Comparison of ENCODE assay signal across 11 cellular contexts in genomic region chr15:67033012-67033411, GRCh38. TPM values are rescaled to one million over a fixed set of nuclear protein-coding genes. Genes with fewer than 3 reads are reported as not detected.
DNase-seq lines count a peak whose midpoint lies in the region; ATAC-seq, FAIRE-seq and TF ChIP-seq lines count a peak whose summit lies in the region.
"Had no signal": no experiment of that assay in that cellular context is flagged by ENCODE, and none has a peak within 500 bp of the region (broad histone marks: within the 10 kb centered on the region; RNA-seq: fewer than 3 reads in every experiment).

No MANE protein-coding gene starts in this region.

- no peak overlapping the region for H3K27ac ChIP-seq in astrocyte (ENCODE audit: low read depth, low read length)
- H3K27ac ChIP-seq in suprapubic skin = no peak overlapping the region

- H3K27ac Mint-ChIP-seq in astrocyte (ENCODE audit: unreplicated experiment) (peak overlapping the region; percentile 26), memory B cell (no peak overlapping the region), MCF 10A (ENCODE audit: low read depth, unreplicated experiment) (no peak overlapping the region)

- H3K4me3 ChIP-seq in astrocyte (ENCODE audit: insufficient read depth, low read depth, low read length) (peak overlapping the region; percentile 39), suprapubic skin (peak overlapping the region; percentile 46)
- H3K4me3 ChIP-seq: A549 had no signal

- H3K4me3 Mint-ChIP-seq in astrocyte (ENCODE audit: unreplicated experiment) (peak overlapping the region; percentile 46), memory B cell (no peak overlapping the region), MCF 10A (ENCODE audit: unreplicated experiment) (no peak overlapping the region)

- 40% methylated on average over 12 of the region's 12 CpGs for WGBS in suprapubic skin

- peak overlapping the region; percentile 71 for H2AFZ ChIP-seq in astrocyte (ENCODE audit: low read depth, low read length)

- peak; percentile 27 for DNase-seq in activated T-cell treated with anti-CD3 and anti-CD28 coated beads, Interleukin-2, amount 50 U/mL, for 1 hour
- DNase-seq in activated T-cell treated with anti-CD3 and anti-CD28 coated beads for 4 hours (no peak), astrocyte (ENCODE audit: low read depth) (no peak), memory B cell (ENCODE audit: low spot score in 2 of 2) (peak in 1 of 2 donors; percentile 20), suprapubic skin (ENCODE audit: low spot score in 2 of 2) (no peak), NCI-H2029 treated with DMSO at 0.1 percent for 48 hours (lab: John Stamatoyannopoulos, UW) (no peak), MCF 10A (ENCODE audit: unreplicated experiment) (no peak), KBM-7 (no peak)
- DNase-seq: activated CD8-positive, alpha-beta memory T cell treated with anti-CD3 and anti-CD28 coated beads for 24 hours had no signal

- H4K20me1 ChIP-seq in astrocyte (ENCODE audit: insufficient read depth, low read length) = no peaks in the 10 kb centered on the region

- POLR2A ChIA-PET in MCF 10A (lab: Yijun Ruan, JAX) = no interaction called here

- FAIRE-seq in astrocyte (lab: Jason Lieb, UNC) = no peak
- FAIRE-seq: A549, H54 had no signal

- no peak for TF ChIP-seq EP300 in suprapubic skin (IDR thresholded peaks at IDR 0.05)

- no peaks in the 10 kb centered on the region for H3K36me3 Mint-ChIP-seq in astrocyte (ENCODE audit: low read depth, unreplicated experiment)
- no peaks in the 10 kb centered on the region for H3K36me3 Mint-ChIP-seq in memory B cell
- no peaks in the 10 kb centered on the region for H3K36me3 Mint-ChIP-seq in MCF 10A (ENCODE audit: insufficient read depth, unreplicated experiment)

- H3K79me2 ChIP-seq in astrocyte (ENCODE audit: insufficient read depth, low read length) = no peaks in the 10 kb centered on the region

- TF ChIP-seq CTCF in astrocyte (IDR thresholded peaks at IDR 0.05; ENCODE audit: insufficient read depth, low read depth, low read length) = no peak
- TF ChIP-seq CTCF in suprapubic skin (IDR thresholded peaks at IDR 0.05) = no peak
- no peak for TF ChIP-seq CTCF in MCF 10A (IDR thresholded peaks at IDR 0.05; ENCODE audit: unreplicated experiment)

- in situ Hi-C loops in KBM-7 (cut with MboI; ENCODE audit: low pct_unique_long_range_greater_than_20kb, low sequenced_read_pairs) = no loop called here

- peaks cover 2% of the 10 kb centered on the region for H3K9me3 Mint-ChIP-seq in astrocyte (ENCODE audit: unreplicated experiment)
- H3K9me3 Mint-ChIP-seq in memory B cell = peaks cover 1% of the 10 kb centered on the region
- H3K9me3 Mint-ChIP-seq in MCF 10A (ENCODE audit: unreplicated experiment) = no peaks in the 10 kb centered on the region

- H3K4me1 Mint-ChIP-seq in astrocyte (ENCODE audit: low read depth, unreplicated experiment) = peaks cover 16% of the 10 kb centered on the region
- H3K4me1 Mint-ChIP-seq in memory B cell = peaks cover 6% of the 10 kb centered on the region
- peaks cover 1% of the 10 kb centered on the region for H3K4me1 Mint-ChIP-seq in MCF 10A (ENCODE audit: insufficient read depth, unreplicated experiment)

- CTCF ChIA-PET in MCF 10A (lab: Yijun Ruan, JAX) = interaction anchor here (0.7 kb wide), 1 partner anchor 40 kb away, joined by 3 read pairs; no protein-coding TSS in a partner anchor

- intact Hi-C loops in MCF 10A (cut with micrococcal nuclease) = no loop called here

- H3K36me3 ChIP-seq in astrocyte (ENCODE audit: insufficient read depth, low read length) (no peaks in the 10 kb centered on the region), suprapubic skin (no peaks in the 10 kb centered on the region)

- H3K27me3 Mint-ChIP-seq in astrocyte (ENCODE audit: low read depth, unreplicated experiment) (peaks cover 12% of the 10 kb centered on the region), memory B cell (no peaks in the 10 kb centered on the region), MCF 10A (ENCODE audit: insufficient read depth, unreplicated experiment) (no peaks in the 10 kb centered on the region)

- no peaks in the 10 kb centered on the region for H3K9me3 ChIP-seq in astrocyte (ENCODE audit: insufficient read depth, low read depth, low read length)
- no peaks in the 10 kb centered on the region for H3K9me3 ChIP-seq in suprapubic skin
- H3K9me3 ChIP-seq: A549 had no signal

- H3K9ac ChIP-seq in astrocyte (ENCODE audit: low read length) = no peak overlapping the region

- peak overlapping the region; percentile 83 for H3K4me2 ChIP-seq in astrocyte (ENCODE audit: low read length)
- H3K4me2 ChIP-seq: A549 had no signal

- peak; percentile 81 for ATAC-seq in memory B cell (ENCODE audit: low read depth)
- ATAC-seq: A549 had no signal

- H3K27me3 ChIP-seq in astrocyte (ENCODE audit: insufficient read depth, low read length) (peaks cover 8% of the 10 kb centered on the region), suprapubic skin (peaks cover 8% of the 10 kb centered on the region)

- no peak for TF ChIP-seq POLR2A in suprapubic skin (IDR thresholded peaks at IDR 0.05)

- H3K4me1 ChIP-seq in astrocyte (ENCODE audit: insufficient read depth, low read length) (peaks cover 16% of the 10 kb centered on the region), suprapubic skin (peaks cover 15% of the 10 kb centered on the region)

- BruUV-seq in MCF 10A (replicated peaks; lab: Mats Ljungman, UMichigan) = no TSS peak

RNA-seq across cellular contexts. Expression of gene SMAD3, which starts 32.4 kb away (rescaled TPM):
- 65.6 and 78.0 TPM in 2 replicates for total RNA-seq in astrocyte
- 10 to 100 TPM; 41.9 to 94.9 (median 56.1) TPM for total RNA-seq in suprapubic skin
- 19.9 and 26.1 TPM in 2 replicates for total RNA-seq in MCF 10A (2022)
